10 cellular contexts compared by ENCODE assay signal in genomic region chr15:60787737-60788513, GRCh38.
A peak's percentile ranks its signal among the peaks of the same experiment; 100 is the strongest.
DNase-seq lines count a peak whose midpoint lies in the region; ATAC-seq and TF ChIP-seq lines count a peak whose summit lies in the region.
"Had no signal": no experiment of that assay in that cellular context is flagged by ENCODE, and none has a peak within 500 bp of the region (broad histone marks: within the 10 kb centered on the region; RNA-seq: fewer than 3 reads in every experiment).

No MANE protein-coding gene starts in this region.

- H3K27me3 Mint-ChIP-seq in CD14-positive monocyte (ENCODE audit: low read depth in 3 of 3): peaks cover 0 to 4% (median under 1%) of the 10 kb centered on the region in 3 donors
- H3K27me3 Mint-ChIP-seq: central memory CD8-positive, alpha-beta T cell had no signal

- H3K4ac ChIP-seq in mesendoderm (ENCODE audit: low read depth, low read length): no peak overlapping the region

- no CpG with 5 or more reads among the region's 8 CpGs for WGBS in mesendoderm (ENCODE audit: extremely low coverage, insufficient coverage, low lambda C conversion rate)

- no peaks in the 10 kb centered on the region for H3K9me3 ChIP-seq in Karpas-422 (ENCODE audit: low read length)

- H3K36me3 ChIP-seq in Karpas-422 (ENCODE audit: insufficient read depth, low read length) (no peaks in the 10 kb centered on the region), mesendoderm (ENCODE audit: control insufficient read depth, insufficient read depth, low read length) (no peaks in the 10 kb centered on the region)

- DNase-seq in CD14-positive monocyte (ENCODE audit: low spot score) (no peak), Karpas-422 (peak; percentile 63), mesendoderm (no peak), NCI-H446 treated with DMSO at 0.1 percent for 48 hours (lab: John Stamatoyannopoulos, UW) (no peak), kidney glomerular epithelial cell (lab: John Stamatoyannopoulos, UW) (no peak), NCI-H1694 treated with DMSO at 0.1 percent for 48 hours (lab: John Stamatoyannopoulos, UW) (no peak)
- no peak for DNase-seq in activated naive CD4-positive, alpha-beta T cell treated with anti-CD3 and anti-CD28 coated beads, Interleukin-2, amount 50 U/mL, for 72 hours (ENCODE audit: low spot score in 2 of 2)
- DNase-seq: NCI-H1092 had no signal

- H2AK5ac ChIP-seq in mesendoderm (ENCODE audit: low read length): no peak overlapping the region

- H3K9me3 Mint-ChIP-seq in CD14-positive monocyte: peaks cover 3 to 9% (median 5%) of the 10 kb centered on the region in 7 donors
- H3K9me3 Mint-ChIP-seq in activated naive CD4-positive, alpha-beta T cell treated with anti-CD3 and anti-CD28 coated beads, Interleukin-2, amount 50 U/mL, for 72 hours: peaks cover 6 to 9% of the 10 kb centered on the region in 2 donors

- no peak overlapping the region for H4K5ac ChIP-seq in mesendoderm (ENCODE audit: low read length)

- no peak overlapping the region for H2BK120ac ChIP-seq in mesendoderm (ENCODE audit: low read depth, low read length)

- H2BK15ac ChIP-seq in mesendoderm (replicated peaks; ENCODE audit: low read depth): no peak overlapping the region

- H3K18ac ChIP-seq in mesendoderm (ENCODE audit: low read length): no peak overlapping the region

- peak overlapping the region; percentile 63 for H3K56ac ChIP-seq in mesendoderm (ENCODE audit: low read length)

- no peak overlapping the region for H2AFZ ChIP-seq in Karpas-422 (ENCODE audit: low read length)

- intact Hi-C loops in CD14-positive monocyte (cut with micrococcal nuclease): no loop called here

- H3K4me3 ChIP-seq in Karpas-422 (ENCODE audit: low read length) (no peak overlapping the region), mesendoderm (ENCODE audit: low read length) (no peak overlapping the region)

- H3K79me1 ChIP-seq in mesendoderm (ENCODE audit: low read length): no peaks in the 10 kb centered on the region

- no peak overlapping the region for H2BK5ac ChIP-seq in mesendoderm (ENCODE audit: low read length)

- H3K9me2 ChIP-seq in Karpas-422 (replicated peaks; ENCODE audit: insufficient read depth, low read length): no peaks in the 10 kb centered on the region

- H3K23ac ChIP-seq in mesendoderm (ENCODE audit: low read length): no peak overlapping the region

- no peak overlapping the region for H3K4me3 Mint-ChIP-seq in CD14-positive monocyte
- H3K4me3 Mint-ChIP-seq: central memory CD8-positive, alpha-beta T cell had no signal

- H3K27ac Mint-ChIP-seq in CD14-positive monocyte: no peak overlapping the region
- H3K27ac Mint-ChIP-seq in activated naive CD4-positive, alpha-beta T cell treated with anti-CD3 and anti-CD28 coated beads, Interleukin-2, amount 50 U/mL, for 72 hours: peak overlapping the region in 1 of 2 donors; percentile 3

- no peaks in the 10 kb centered on the region for H3K36me3 Mint-ChIP-seq in CD14-positive monocyte
- peaks cover 16 to 56% of the 10 kb centered on the region in 2 donors for H3K36me3 Mint-ChIP-seq in activated naive CD4-positive, alpha-beta T cell treated with anti-CD3 and anti-CD28 coated beads, Interleukin-2, amount 50 U/mL, for 72 hours

- peak; percentile 14 for TF ChIP-seq CTCF in CD14-positive monocyte (IDR thresholded peaks at IDR 0.05)

- no peaks in the 10 kb centered on the region for H4K20me1 ChIP-seq in Karpas-422 (ENCODE audit: insufficient read depth, low read depth, low read length)

- no peaks in the 10 kb centered on the region for H3K27me3 ChIP-seq in Karpas-422 (ENCODE audit: low read length)
- H3K27me3 ChIP-seq in mesendoderm (ENCODE audit: insufficient read depth, low read length, poor library complexity): no peaks in the 10 kb centered on the region

- H4K8ac ChIP-seq in mesendoderm (ENCODE audit: low read depth, low read length): no peak overlapping the region

- H3K79me2 ChIP-seq in Karpas-422 (ENCODE audit: low read length): no peaks in the 10 kb centered on the region
- no peaks in the 10 kb centered on the region for H3K79me2 ChIP-seq in mesendoderm (ENCODE audit: control insufficient read depth, insufficient read depth, low read length)

- H3K4me2 ChIP-seq in Karpas-422 (ENCODE audit: low read depth, low read length, poor library complexity, severe bottlenecking) (no peak overlapping the region), mesendoderm (ENCODE audit: low read length) (no peak overlapping the region)

- H3K4me1 Mint-ChIP-seq in CD14-positive monocyte: no peaks in the 10 kb centered on the region

- H3K9ac ChIP-seq in Karpas-422 (ENCODE audit: low read length) (no peak overlapping the region), mesendoderm (ENCODE audit: low read length) (peak overlapping the region; percentile 23)

- ATAC-seq in activated naive CD4-positive, alpha-beta T cell treated with anti-CD3 and anti-CD28 coated beads, Interleukin-2, amount 50 U/mL, for 72 hours: peak; percentile 66 to 72
- no peak for ATAC-seq in HG03354 (IDR thresholded peaks at IDR 0.05; ENCODE audit: poor library complexity, severe bottlenecking, unreplicated experiment)

- H3K27ac ChIP-seq in Karpas-422 (ENCODE audit: low read length) (no peak overlapping the region), mesendoderm (ENCODE audit: low read depth, low read length) (no peak overlapping the region)

- no peaks in the 10 kb centered on the region for H3K4me1 ChIP-seq in Karpas-422 (ENCODE audit: low read length)
- peaks cover 11% of the 10 kb centered on the region for H3K4me1 ChIP-seq in mesendoderm (ENCODE audit: control insufficient read depth, low read depth, low read length)
